ENCODE assay signal across 1 cellular context in genomic region chr6:27545271-27546046, GRCh38.
TF ChIP-seq lines count a peak whose summit lies in the region.

No MANE protein-coding gene starts in this region.

TF ChIP-seq in WTC11, 78 proteins besides CTCF, POLR2A, EP300 and RAD21 (continued from another document):
- peak; percentile 79; the same call in 1 of the 2 replicates for TF ChIP-seq ERG (CRISPR knock-in tag; IDR thresholded peaks at IDR 0.05)
- no peak for TF ChIP-seq ZMAT4 (CRISPR knock-in tag; IDR thresholded peaks at IDR 0.05)
- 0 out of 2 replicates have a peak, but pooled peaks have one; percentile 26 for TF ChIP-seq EMX1 (CRISPR knock-in tag; IDR thresholded peaks at IDR 0.05)
- no peak for TF ChIP-seq ZNF532 (CRISPR knock-in tag; IDR thresholded peaks at IDR 0.05; ENCODE audit: borderline replicate concordance)
- TF ChIP-seq ZNF416 (CRISPR knock-in tag; IDR thresholded peaks at IDR 0.05) = peak; percentile 48; the same call in 1 of the 2 replicates
- TF ChIP-seq SP1 (CRISPR knock-in tag; conservative IDR thresholded peaks at IDR 0.05) = peak; percentile 64
- no peak for TF ChIP-seq ZNF281 (CRISPR knock-in tag; IDR thresholded peaks at IDR 0.05)
- TF ChIP-seq ZNF263 (CRISPR knock-in tag; IDR thresholded peaks at IDR 0.05; ENCODE audit: low read depth) = no peak
- TF ChIP-seq PRRX2 (CRISPR knock-in tag; IDR thresholded peaks at IDR 0.05) = no peak
- TF ChIP-seq GABPB1 (CRISPR knock-in tag; IDR thresholded peaks at IDR 0.05) = peak; percentile 41; the same call in 1 of the 2 replicates
- 0 out of 2 replicates have a peak, but pooled peaks have one; percentile 10 for TF ChIP-seq MAX (CRISPR knock-in tag; IDR thresholded peaks at IDR 0.05)
- TF ChIP-seq ZNF396 (CRISPR knock-in tag; IDR thresholded peaks at IDR 0.05; ENCODE audit: borderline replicate concordance) = no peak
- no peak for TF ChIP-seq ATF1 (CRISPR knock-in tag; IDR thresholded peaks at IDR 0.05)
- TF ChIP-seq IRF1 (CRISPR knock-in tag; IDR thresholded peaks at IDR 0.05) = no peak; the same call in 1 of the 2 replicates
- TF ChIP-seq ETV6 (CRISPR knock-in tag; IDR thresholded peaks at IDR 0.05) = 0 out of 2 replicates have a peak, but pooled peaks have one; percentile 57
- TF ChIP-seq NR1H2 (CRISPR knock-in tag; IDR thresholded peaks at IDR 0.05) = no peak
- TF ChIP-seq ZNF512 (CRISPR knock-in tag; IDR thresholded peaks at IDR 0.05; ENCODE audit: borderline replicate concordance) = no peak
- 0 out of 2 replicates have a peak, but pooled peaks have one; percentile 70 for TF ChIP-seq TEAD1 (CRISPR knock-in tag; IDR thresholded peaks at IDR 0.05)
- TF ChIP-seq ZNF423 (CRISPR knock-in tag; IDR thresholded peaks at IDR 0.05) = no peak
- no peak for TF ChIP-seq ZBTB21 (CRISPR knock-in tag; IDR thresholded peaks at IDR 0.05; ENCODE audit: borderline replicate concordance)
- TF ChIP-seq HMGXB4 (CRISPR knock-in tag; IDR thresholded peaks at IDR 0.05) = peak; percentile 97
